ENCODE assay signal across 24 cellular contexts in the genomic region with DNA sequence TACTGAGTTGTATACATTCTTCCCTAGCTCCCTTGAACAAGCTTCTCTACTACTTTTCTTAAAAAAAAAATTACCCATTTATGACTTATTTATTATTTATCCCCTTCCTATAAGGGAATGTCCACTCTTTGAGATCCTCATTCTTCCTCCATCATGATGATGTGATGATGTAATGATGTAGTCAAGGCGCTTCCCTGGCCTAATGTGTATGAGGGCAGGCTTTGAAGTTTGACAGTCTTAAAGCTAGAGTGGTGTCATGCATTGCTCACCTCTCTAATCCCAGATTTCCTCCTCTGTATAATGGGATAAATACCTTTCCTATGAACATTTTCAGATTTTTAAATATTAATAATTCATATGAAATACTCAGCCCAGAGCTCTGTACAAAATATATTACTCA.
DNase-seq lines count a peak whose midpoint lies in the region; ATAC-seq, FAIRE-seq and TF ChIP-seq lines count a peak whose summit lies in the region.
"Had no signal": no experiment of that assay in that cellular context is flagged by ENCODE, and none has a peak within 500 bp of the region (broad histone marks: within the 10 kb centered on the region; RNA-seq: fewer than 3 reads in every experiment).

No MANE protein-coding gene starts in this region.

- no peak for TF ChIP-seq RAD21 in HepG2 (CRISPR knock-in tag; IDR thresholded peaks at IDR 0.05)

- 100% methylated on average over 1 of the region's 1 CpG for WGBS in HepG2 (ENCODE audit: low lambda C conversion rate)
- 94% methylated on average over 1 of the region's 1 CpG for WGBS in right lobe of liver (ENCODE audit: insufficient coverage, low coverage, low lambda C conversion rate, missing lambda C conversion rate)
- WGBS in suprapubic skin, result 100% methylated on average over 1 of the region's 1 CpG

- TF ChIP-seq EP300 in HepG2 (IDR thresholded peaks at IDR 0.05; ENCODE audit: low read depth in 2 of 2, low read length in 2 of 2) (no peak), HepG2 (CRISPR knock-in tag; IDR thresholded peaks at IDR 0.05; ENCODE audit: borderline replicate concordance) (no peak), suprapubic skin (IDR thresholded peaks at IDR 0.05) (no peak)

- H3K27ac Mint-ChIP-seq in dendritic cell treated with granulocyte-macrophage colony-stimulating factor and Interleukin-4, amounts not matched to agents 40 ng/mL and 50 ng/mL, for 4 days, result peak overlapping the region; percentile 80
- peak overlapping the region in 1 of 2 donors; percentile 96 for H3K27ac Mint-ChIP-seq in natural killer cell treated with Interleukin-12 subunit alpha and Interleukin-12 subunit beta and Interleukin-15 and Interleukin-18, amount 100 ng/mL, for 72 hours
- H3K27ac Mint-ChIP-seq: CD4-positive, CD25-positive, alpha-beta regulatory T cell; CD8-positive, alpha-beta T cell; GM23338; HFFc6 had no signal

- POLR2A ChIA-PET in HepG2 (lab: Yijun Ruan, JAX), result no interaction called here

- H3K27me3 ChIP-seq in HepG2 (ENCODE audit: control insufficient read depth in 1 of 2, insufficient read depth in 2 of 2, low read length in 2 of 2) (no peaks in the 10 kb centered on the region), right lobe of liver (no peaks in the 10 kb centered on the region), suprapubic skin (no peaks in the 10 kb centered on the region)
- H3K27me3 ChIP-seq: BLaER1 had no signal

- intact Hi-C loops in HepG2 (cut with micrococcal nuclease; ENCODE audit: unreplicated experiment), result no loop called here
- intact Hi-C loops in right lobe of liver (cut with DNase I), result no loop called here
- intact Hi-C loops in dendritic cell treated with granulocyte-macrophage colony-stimulating factor and Interleukin-4, amounts not matched to agents 40 ng/mL and 50 ng/mL, for 4 days (cut with micrococcal nuclease), result loop anchor here (2.0 kb wide), 1 partner anchor 15 kb away; no protein-coding TSS in a partner anchor

- in situ Hi-C loops in HepG2 (cut with HindIII; ENCODE audit: extremely low pct_ligation_motif_present, low pct_unique_long_range_greater_than_20kb), result no loop called here

- H3K4me1 ChIP-seq in HepG2 (ENCODE audit: insufficient read depth, low read length) (peaks cover 23% of the 10 kb centered on the region), right lobe of liver (peaks cover 0 to 52% (median 10%) of the 10 kb centered on the region in 4 donors), suprapubic skin (peaks cover 23% of the 10 kb centered on the region)
- H3K4me1 ChIP-seq: BLaER1 had no signal

- no peak overlapping the region for H3K4me3 Mint-ChIP-seq in dendritic cell treated with granulocyte-macrophage colony-stimulating factor and Interleukin-4, amounts not matched to agents 40 ng/mL and 50 ng/mL, for 4 days
- no peak overlapping the region for H3K4me3 Mint-ChIP-seq in natural killer cell treated with Interleukin-12 subunit alpha and Interleukin-12 subunit beta and Interleukin-15 and Interleukin-18, amount 100 ng/mL, for 72 hours
- H3K4me3 Mint-ChIP-seq: CD4-positive, CD25-positive, alpha-beta regulatory T cell; CD8-positive, alpha-beta T cell; GM23338; H9; HFFc6 had no signal

- peaks cover 70% of the 10 kb centered on the region for H3K4me1 Mint-ChIP-seq in dendritic cell treated with granulocyte-macrophage colony-stimulating factor and Interleukin-4, amounts not matched to agents 40 ng/mL and 50 ng/mL, for 4 days (ENCODE audit: low read depth)
- H3K4me1 Mint-ChIP-seq in natural killer cell treated with Interleukin-12 subunit alpha and Interleukin-12 subunit beta and Interleukin-15 and Interleukin-18, amount 100 ng/mL, for 72 hours (ENCODE audit: low read depth in 2 of 2), result peaks cover 62 to 73% of the 10 kb centered on the region in 2 donors

- ATAC-seq in HepG2, result no peak
- ATAC-seq in right lobe of liver, result no peak
- ATAC-seq in esophagus mucosa, result peak; percentile 50
- ATAC-seq in natural killer cell treated with Interleukin-12 subunit alpha and Interleukin-12 subunit beta and Interleukin-15 and Interleukin-18, amount 100 ng/mL, for 72 hours, result no peak
- ATAC-seq in GM21390 (IDR thresholded peaks at IDR 0.05; ENCODE audit: unreplicated experiment), result no peak
- ATAC-seq: CD8-positive, alpha-beta T cell; GM12878; GM23338 had no signal

- H3K9me3 ChIP-seq in HepG2 (ENCODE audit: low read length) (no peaks in the 10 kb centered on the region), right lobe of liver (no peaks in the 10 kb centered on the region), suprapubic skin (no peaks in the 10 kb centered on the region)
- H3K9me3 ChIP-seq: BLaER1, Caco-2 had no signal

- BruUV-seq in HepG2 (replicated peaks; lab: Mats Ljungman, UMichigan), result no TSS peak

- CTCF ChIA-PET in HepG2 (lab: Yijun Ruan, JAX; ENCODE audit: low intra/inter-chr PET ratio, low total read pairs), result no interaction called here

- no peak for TF ChIP-seq CTCF in HepG2 (CRISPR knock-in tag; IDR thresholded peaks at IDR 0.05)
- TF ChIP-seq CTCF in right lobe of liver (IDR thresholded peaks at IDR 0.05), result no peak
- TF ChIP-seq CTCF in suprapubic skin (IDR thresholded peaks at IDR 0.05), result no peak

- no peak for FAIRE-seq in HepG2 (lab: Jason Lieb, UNC)
- FAIRE-seq: A204.1, GM12878, GM19239 had no signal

- no peak overlapping the region for H3K4me3 ChIP-seq in HepG2 (replicated peaks in 1 of 3; ENCODE audit: insufficient read depth in 1 of 3, low read depth in 2 of 3, low read length in 3 of 3)
- no peak overlapping the region for H3K4me3 ChIP-seq in right lobe of liver
- H3K4me3 ChIP-seq in suprapubic skin, result no peak overlapping the region
- H3K4me3 ChIP-seq: BLaER1, GM12878, GM23338 had no signal

- no peaks in the 10 kb centered on the region for H3K27me3 Mint-ChIP-seq in dendritic cell treated with granulocyte-macrophage colony-stimulating factor and Interleukin-4, amounts not matched to agents 40 ng/mL and 50 ng/mL, for 4 days
- H3K27me3 Mint-ChIP-seq in natural killer cell treated with Interleukin-12 subunit alpha and Interleukin-12 subunit beta and Interleukin-15 and Interleukin-18, amount 100 ng/mL, for 72 hours, result no peaks in the 10 kb centered on the region
- H3K27me3 Mint-ChIP-seq: B cell; CD4-positive, CD25-positive, alpha-beta regulatory T cell had no signal

- H3K9me3 Mint-ChIP-seq in dendritic cell treated with granulocyte-macrophage colony-stimulating factor and Interleukin-4, amounts not matched to agents 40 ng/mL and 50 ng/mL, for 4 days, result peaks cover 6% of the 10 kb centered on the region
- H3K9me3 Mint-ChIP-seq in natural killer cell treated with Interleukin-12 subunit alpha and Interleukin-12 subunit beta and Interleukin-15 and Interleukin-18, amount 100 ng/mL, for 72 hours, result peaks cover 2% of the 10 kb centered on the region
- H3K9me3 Mint-ChIP-seq: CD8-positive, alpha-beta T cell; GM23338; H9; HFFc6 had no signal

- H3K9ac ChIP-seq in HepG2 (ENCODE audit: insufficient read depth, low read depth, low read length), result no peak overlapping the region
- H3K9ac ChIP-seq: BLaER1 had no signal

- no peak for DNase-seq in HepG2 (ENCODE audit: low spot score)
- no peak for DNase-seq in right lobe of liver
- no peak for DNase-seq in dedifferentiated amniotic fluid mesenchymal stem cell (ENCODE audit: extremely low spot score)
- DNase-seq in suprapubic skin (ENCODE audit: low spot score in 2 of 2), result no peak
- DNase-seq in natural killer cell treated with Interleukin-12 subunit alpha and Interleukin-12 subunit beta and Interleukin-15 and Interleukin-18, amount 100 ng/mL, for 72 hours (ENCODE audit: low spot score), result no peak
- DNase-seq: Caco-2; CD4-positive, CD25-positive, alpha-beta regulatory T cell; CD8-positive, alpha-beta T cell; DMS79; EL; GDM1; H9; HFFc6 had no signal

- no peaks in the 10 kb centered on the region for H3K36me3 Mint-ChIP-seq in dendritic cell treated with granulocyte-macrophage colony-stimulating factor and Interleukin-4, amounts not matched to agents 40 ng/mL and 50 ng/mL, for 4 days (ENCODE audit: low read depth)
- peaks cover 7% of the 10 kb centered on the region for H3K36me3 Mint-ChIP-seq in natural killer cell treated with Interleukin-12 subunit alpha and Interleukin-12 subunit beta and Interleukin-15 and Interleukin-18, amount 100 ng/mL, for 72 hours
- H3K36me3 Mint-ChIP-seq: CD4-positive, CD25-positive, alpha-beta regulatory T cell; CD8-positive, alpha-beta T cell had no signal

- H2AFZ ChIP-seq in HepG2 (ENCODE audit: low read length), result no peak overlapping the region
- H2AFZ ChIP-seq: GM23338 had no signal

- TF ChIP-seq POLR2A in HepG2 (IDR thresholded peaks at IDR 0.05; ENCODE audit: insufficient read depth in 1 of 2, low read depth in 2 of 2, low read length in 2 of 2), result no peak
- no peak for TF ChIP-seq POLR2A in right lobe of liver (IDR thresholded peaks at IDR 0.05)
- TF ChIP-seq POLR2A in suprapubic skin (IDR thresholded peaks at IDR 0.05), result no peak

- H3K4me2 ChIP-seq in HepG2 (ENCODE audit: low read depth, low read length), result no peak overlapping the region
- H3K4me2 ChIP-seq: BLaER1, GM23338 had no signal

- no peaks in the 10 kb centered on the region for H3K79me2 ChIP-seq in HepG2 (ENCODE audit: insufficient read depth, low read length)

- H3K27ac ChIP-seq in HepG2 (ENCODE audit: extremely low read length, insufficient read depth, low read length), result no peak overlapping the region
- no peak overlapping the region for H3K27ac ChIP-seq in right lobe of liver
- no peak overlapping the region for H3K27ac ChIP-seq in suprapubic skin
- H3K27ac ChIP-seq: 22Rv1, BLaER1, C4-2B had no signal

- 0 out of 5 replicates have a peak, but pooled peaks cover 0 to 1% of the 10 kb centered on the region in 2 experiments for H3K36me3 ChIP-seq in HepG2 (replicated peaks in 1 of 2; ENCODE audit: control insufficient read depth in 1 of 2, insufficient read depth in 2 of 2, low read length in 2 of 2)
- no peaks in the 10 kb centered on the region for H3K36me3 ChIP-seq in right lobe of liver
- no peaks in the 10 kb centered on the region for H3K36me3 ChIP-seq in suprapubic skin
- H3K36me3 ChIP-seq: BLaER1 had no signal

- H4K20me1 ChIP-seq in HepG2 (ENCODE audit: insufficient read depth, low read length), result no peaks in the 10 kb centered on the region
- H4K20me1 ChIP-seq: BLaER1 had no signal
